ENCODE assay signal across 8 cellular contexts in the genomic region with DNA sequence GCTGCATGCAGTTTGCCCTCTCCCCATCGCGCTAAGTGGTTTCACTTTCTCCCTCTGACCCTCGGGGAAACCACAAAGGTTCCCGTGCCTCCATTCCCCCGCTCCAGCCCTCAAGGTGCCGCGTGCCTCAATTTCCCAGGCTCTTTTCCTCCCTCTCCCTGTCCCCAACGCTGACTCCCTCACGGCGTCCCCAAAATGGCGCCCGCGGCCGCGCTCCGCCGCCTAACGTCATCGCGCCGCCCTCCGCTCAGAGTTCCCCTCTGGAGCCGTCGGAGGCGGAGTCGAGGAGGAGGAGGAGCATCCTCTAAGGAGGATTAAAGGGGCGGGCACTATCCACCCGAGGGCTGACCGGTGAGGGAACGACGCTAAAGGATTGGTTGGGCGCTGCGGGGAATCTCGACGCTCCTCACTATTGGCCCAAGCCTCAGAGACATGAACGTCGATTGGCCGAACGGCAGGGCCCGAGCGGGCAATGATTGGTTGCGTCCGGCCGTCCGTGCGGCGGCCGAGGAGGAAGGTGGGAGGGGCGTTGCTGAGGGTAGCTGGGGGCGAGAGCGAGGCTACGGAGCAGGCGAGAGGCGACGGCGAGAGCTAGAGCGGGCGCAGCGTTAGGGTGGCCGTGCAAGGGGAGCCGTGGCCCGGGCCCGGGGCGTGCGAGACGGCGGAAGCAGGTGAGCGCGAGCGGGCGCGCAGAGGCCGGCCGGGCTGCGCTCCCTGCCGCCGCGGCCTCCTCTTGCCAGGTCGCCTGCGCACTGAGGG. TPM values are rescaled to one million over a fixed set of nuclear protein-coding genes. Genes with fewer than 3 reads are reported as not detected.
DNase-seq lines count a peak whose midpoint lies in the region; ATAC-seq and TF ChIP-seq lines count a peak whose summit lies in the region.

A gene with protein sequence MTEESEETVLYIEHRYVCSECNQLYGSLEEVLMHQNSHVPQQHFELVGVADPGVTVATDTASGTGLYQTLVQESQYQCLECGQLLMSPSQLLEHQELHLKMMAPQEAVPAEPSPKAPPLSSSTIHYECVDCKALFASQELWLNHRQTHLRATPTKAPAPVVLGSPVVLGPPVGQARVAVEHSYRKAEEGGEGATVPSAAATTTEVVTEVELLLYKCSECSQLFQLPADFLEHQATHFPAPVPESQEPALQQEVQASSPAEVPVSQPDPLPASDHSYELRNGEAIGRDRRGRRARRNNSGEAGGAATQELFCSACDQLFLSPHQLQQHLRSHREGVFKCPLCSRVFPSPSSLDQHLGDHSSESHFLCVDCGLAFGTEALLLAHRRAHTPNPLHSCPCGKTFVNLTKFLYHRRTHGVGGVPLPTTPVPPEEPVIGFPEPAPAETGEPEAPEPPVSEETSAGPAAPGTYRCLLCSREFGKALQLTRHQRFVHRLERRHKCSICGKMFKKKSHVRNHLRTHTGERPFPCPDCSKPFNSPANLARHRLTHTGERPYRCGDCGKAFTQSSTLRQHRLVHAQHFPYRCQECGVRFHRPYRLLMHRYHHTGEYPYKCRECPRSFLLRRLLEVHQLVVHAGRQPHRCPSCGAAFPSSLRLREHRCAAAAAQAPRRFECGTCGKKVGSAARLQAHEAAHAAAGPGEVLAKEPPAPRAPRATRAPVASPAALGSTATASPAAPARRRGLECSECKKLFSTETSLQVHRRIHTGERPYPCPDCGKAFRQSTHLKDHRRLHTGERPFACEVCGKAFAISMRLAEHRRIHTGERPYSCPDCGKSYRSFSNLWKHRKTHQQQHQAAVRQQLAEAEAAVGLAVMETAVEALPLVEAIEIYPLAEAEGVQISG (plus strand): TSS at position 551 of the 759 bp plus-strand sequence. CDS start 2,441 bp downstream, outside the sequence.

- peak within 1 kb of the TSS; percentile 99 for H3K27ac ChIP-seq in CD8-positive, alpha-beta memory T cell (ENCODE audit: low read depth, low read length)
- H3K27ac ChIP-seq in lower lobe of right lung: peak within 1 kb of the TSS; percentile 97

- no peak for TF ChIP-seq CTCF in lower lobe of right lung (IDR thresholded peaks at IDR 0.05)

- H3K9me3 ChIP-seq in CD8-positive, alpha-beta memory T cell (ENCODE audit: low read length): no peaks in the 10 kb centered on the region
- H3K9me3 ChIP-seq in lower lobe of right lung: no peaks in the 10 kb centered on the region

- H3K4me3 ChIP-seq in CD8-positive, alpha-beta memory T cell (ENCODE audit: low read length): peak within 1 kb of the TSS; percentile 96
- peak within 1 kb of the TSS; percentile 79 for H3K4me3 ChIP-seq in lower lobe of right lung

- DNase-seq in CD8-positive, alpha-beta memory T cell: peak; percentile 96 to 99 (median 98)
- DNase-seq in HS-5 (ENCODE audit: low read depth) (peak; percentile 97), lower lobe of right lung (peak; percentile 99)
- peak; percentile 98 for DNase-seq in NK-92 treated with Interleukin-12 subunit alpha and Interleukin-12 subunit beta, amount 100 ng/mL, for 24 hours (lab: John Stamatoyannopoulos, UW)
- peak; percentile 97 for DNase-seq in activated CD8-positive, alpha-beta memory T cell treated with anti-CD3 and anti-CD28 coated beads for 24 hours
- peak; percentile 96 for DNase-seq in effector CD4-positive, alpha-beta T cell
- DNase-seq in stimulated activated CD4-positive, alpha-beta T cell treated with anti-CD3 and anti-CD28 coated beads, TNF-alpha, amount 100 ng/mL, for 24 hours (ENCODE audit: low read depth in 3 of 3): peak; percentile 95 to 98 (median 96)

- H3K4me1 ChIP-seq in CD8-positive, alpha-beta memory T cell (ENCODE audit: insufficient read depth, low read length): peaks cover 25% of the 10 kb centered on the region
- peaks cover 17% of the 10 kb centered on the region for H3K4me1 ChIP-seq in lower lobe of right lung

- peaks cover 0 to 2% of the 10 kb centered on the region in 2 donors for H3K27me3 Mint-ChIP-seq in CD8-positive, alpha-beta memory T cell

- H3K4me3 Mint-ChIP-seq in CD8-positive, alpha-beta memory T cell: peak within 1 kb of the TSS; percentile 89 to 99 (median 93)

- H3K9me3 Mint-ChIP-seq in CD8-positive, alpha-beta memory T cell: no peaks in the 10 kb centered on the region

- intact Hi-C loops in lower lobe of right lung (cut with DNase I): no loop called here

- H3K27ac Mint-ChIP-seq in CD8-positive, alpha-beta memory T cell: peak within 1 kb of the TSS; percentile 95 to 100 (median 99)

- POLR2A ChIA-PET in CD8-positive, alpha-beta memory T cell (lab: Charles Lee): interaction anchor here (0.5 to 1.0 kb wide), 4 partner anchors 15 to 168 kb away, joined by 3 to 6 read pairs (median 3); a partner anchor contains a TSS

- H3K36me3 ChIP-seq in CD8-positive, alpha-beta memory T cell (ENCODE audit: insufficient read depth, low read length): peaks cover 6% of the 10 kb centered on the region
- peaks cover 24% of the 10 kb centered on the region for H3K36me3 ChIP-seq in lower lobe of right lung

- CTCF ChIA-PET in CD8-positive, alpha-beta memory T cell (lab: Charles Lee): interaction anchor here (1.3 to 1.4 kb wide), 3 partner anchors 49 to 204 kb away, joined by 3 to 4 read pairs (median 4); no protein-coding TSS in a partner anchor

- peaks cover 0 to 41% (median 5%) of the 10 kb centered on the region in 3 donors for H3K36me3 Mint-ChIP-seq in CD8-positive, alpha-beta memory T cell

- peak; percentile 88 for ATAC-seq in GM19468 (IDR thresholded peaks at IDR 0.05; ENCODE audit: extremely low read depth, unreplicated experiment)
- ATAC-seq in lower lobe of right lung: peak; percentile 98 to 99

- H3K27me3 ChIP-seq in CD8-positive, alpha-beta memory T cell (ENCODE audit: insufficient read depth, low read length, poor library complexity, severe bottlenecking): no peaks in the 10 kb centered on the region
- no peaks in the 10 kb centered on the region for H3K27me3 ChIP-seq in lower lobe of right lung (ENCODE audit: low read depth)

- H3K4me1 Mint-ChIP-seq in CD8-positive, alpha-beta memory T cell: peaks cover 32 to 45% (median 32%) of the 10 kb centered on the region in 3 donors

RNA-seq across cellular contexts. Expression of the gene that starts here (rescaled TPM):
- 10 to 100 TPM; 18.8 to 21.9 TPM for total RNA-seq in CD8-positive, alpha-beta memory T cell
- polyA plus RNA-seq in CD8-positive, alpha-beta memory T cell: 24.9 TPM
- 11.8 TPM for total RNA-seq in lower lobe of right lung

Comparison
In these comparisons a context has a peak if more than half of its experiments do, and no peak if none do; other contexts are left out.
1. Peak in every context shown above with its lines: DNase-seq, ATAC-seq, H3K4me3 ChIP-seq and H3K27ac ChIP-seq.